ENCODE assay signal across 7 cellular contexts in the genomic region with DNA sequence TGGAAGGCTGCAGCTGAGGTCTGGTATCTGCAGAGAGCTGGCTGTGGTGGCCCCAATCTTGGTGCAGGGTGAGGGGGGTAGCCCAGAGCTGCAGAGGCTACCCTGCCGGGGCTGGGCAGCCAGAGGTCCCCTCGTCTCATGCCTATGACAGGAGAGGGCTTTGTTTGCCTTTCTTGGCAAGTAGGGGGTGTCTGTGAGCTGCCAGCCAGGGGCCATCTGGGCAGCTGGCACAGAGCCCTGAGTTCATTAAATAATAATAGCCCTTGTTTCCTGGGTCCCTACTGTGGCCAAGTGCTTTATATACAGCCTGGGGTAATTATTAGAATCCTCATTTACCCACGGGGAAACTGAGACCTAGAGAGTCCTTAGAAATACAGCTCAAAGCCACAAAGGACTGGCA.
DNase-seq lines count a peak whose midpoint lies in the region; ATAC-seq and TF ChIP-seq lines count a peak whose summit lies in the region.

No MANE protein-coding gene starts in this region.

- intact Hi-C loops in sciatic nerve (cut with DNase I) (no loop called here), mucosa of descending colon (cut with DNase I, micrococcal nuclease) (no loop called here)

- ATAC-seq in sciatic nerve: peak; percentile 63
- no peak for ATAC-seq in GM18858 (IDR thresholded peaks at IDR 0.05; ENCODE audit: unreplicated experiment)
- ATAC-seq in mucosa of descending colon: no peak

- H3K4me3 ChIP-seq in fibroblast of villous mesenchyme (ENCODE audit: low read depth, low read length) (no peak overlapping the region), mucosa of descending colon (no peak overlapping the region)

- peak; percentile 11 for DNase-seq in H4 (ENCODE audit: low spot score)
- DNase-seq in NCI-H774 (lab: John Stamatoyannopoulos, UW): peak; percentile 64
- peak; percentile 37 for DNase-seq in fibroblast of villous mesenchyme (ENCODE audit: low read depth)
- DNase-seq in sciatic nerve (ENCODE audit: low spot score): no peak
- DNase-seq in amniotic stem cell (lab: John Stamatoyannopoulos, UW): no peak
- no peak for DNase-seq in mucosa of descending colon

- H3K4me1 ChIP-seq in mucosa of descending colon (ENCODE audit: low read depth): no peaks in the 10 kb centered on the region

- no peaks in the 10 kb centered on the region for H3K9me3 ChIP-seq in mucosa of descending colon

- no peaks in the 10 kb centered on the region for H3K36me3 ChIP-seq in mucosa of descending colon (ENCODE audit: low read depth)

- TF ChIP-seq CTCF in fibroblast of villous mesenchyme (IDR thresholded peaks at IDR 0.05; ENCODE audit: insufficient read depth, low read depth, low read length) (peak; percentile 18), mucosa of descending colon (IDR thresholded peaks at IDR 0.05) (no peak)

Comparison
In these comparisons a context has a peak if more than half of its experiments do, and no peak if none do; other contexts are left out.
1. DNase-seq: peak in H4 (single experiment), NCI-H774 (single experiment) and fibroblast of villous mesenchyme (single experiment); none in sciatic nerve (single experiment), amniotic stem cell (single experiment) and mucosa of descending colon (0 of 3).